1 cellular context compared by ENCODE assay signal in the genomic region with DNA sequence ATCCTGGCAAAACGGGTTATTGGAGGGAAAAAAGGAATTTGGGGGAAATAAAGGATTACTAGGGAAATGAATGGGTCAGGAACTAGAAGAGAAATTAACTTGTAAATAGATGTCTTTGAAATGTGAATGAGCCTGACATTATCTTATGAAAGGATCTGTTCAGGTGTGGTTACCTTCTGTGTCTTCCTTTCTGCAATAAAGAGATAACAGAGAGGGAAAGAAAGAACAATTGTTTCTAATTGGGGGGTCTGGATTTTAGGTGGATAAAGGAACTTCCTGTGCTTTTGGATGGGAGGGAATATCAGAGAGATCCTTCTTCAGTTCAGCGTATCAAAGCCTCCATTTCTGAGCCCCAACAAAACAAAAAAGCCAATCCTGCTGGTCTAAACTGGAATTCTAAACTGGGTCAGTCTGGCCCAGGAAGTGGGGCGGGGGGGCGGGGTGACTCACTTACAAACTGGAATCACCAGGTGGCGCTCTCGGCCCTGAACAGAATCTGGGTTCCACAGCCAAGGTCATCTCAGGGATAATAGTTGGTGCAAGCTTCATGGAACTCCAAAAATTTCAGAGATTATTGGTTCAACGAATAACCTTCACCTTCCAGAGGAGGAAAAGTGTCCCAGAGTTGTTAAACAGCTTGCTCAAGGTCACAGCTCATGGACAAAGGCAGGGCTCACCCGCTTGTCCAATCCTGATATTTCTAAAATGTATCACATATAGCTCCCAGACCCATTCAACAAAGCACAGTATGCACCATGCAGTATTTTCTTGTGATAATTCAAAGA.
TF ChIP-seq lines count a peak whose summit lies in the region.

No MANE protein-coding gene starts in this region.

TF ChIP-seq in K562, 482 proteins besides CTCF, POLR2A, EP300 and RAD21 (continues in another document):
- TF ChIP-seq RCOR1 (IDR thresholded peaks at IDR 0.05; ENCODE audit: borderline replicate concordance in 1 of 2, low read depth in 2 of 2, low read length in 2 of 2) (peak in 1 of 2 experiments; percentile 4; a peak in 1 of 4 replicates), KDM2B (CRISPR knock-in tag; IDR thresholded peaks at IDR 0.05) (no peak), MTA3 (IDR thresholded peaks at IDR 0.05; ENCODE audit: borderline replicate concordance) (no peak), FOSL1 (tag; conservative IDR thresholded peaks at IDR 0.05) (peak; percentile 75), ZNF778 (CRISPR knock-in tag; IDR thresholded peaks at IDR 0.05) (no peak), NFRKB (IDR thresholded peaks at IDR 0.05; ENCODE audit: low read depth) (peak; percentile 49; the same call in 1 of the 2 replicates), ZBED1 (IDR thresholded peaks at IDR 0.05) (no peak), MBD2 (IDR thresholded peaks at IDR 0.05; ENCODE audit: borderline replicate concordance, low read depth) (no peak), CHCHD3 (CRISPR knock-in tag; IDR thresholded peaks at IDR 0.05) (no peak), HDGF (IDR thresholded peaks at IDR 0.05) (0 out of 2 replicates have a peak, but pooled peaks have one; percentile 26), ZKSCAN8 (CRISPR knock-in tag; IDR thresholded peaks at IDR 0.05) (no peak), DACH1 (IDR thresholded peaks at IDR 0.05; ENCODE audit: partially characterized antibody) (no peak), ZNF699 (CRISPR knock-in tag; IDR thresholded peaks at IDR 0.05; ENCODE audit: insufficient replicate concordance) (no peak), BRD9 (IDR thresholded peaks at IDR 0.05; ENCODE audit: low read depth, partially characterized antibody) (peak; percentile 27), ZSCAN32 (CRISPR knock-in tag; IDR thresholded peaks at IDR 0.05) (no peak), HNRNPK (IDR thresholded peaks at IDR 0.05; ENCODE audit: low read depth, low read length, poor library complexity, severe bottlenecking) (no peak), SIN3B (IDR thresholded peaks at IDR 0.05; ENCODE audit: low read depth) (no peak), HDAC8 (tag; IDR thresholded peaks at IDR 0.05) (no peak), ZNF143 (CRISPR knock-in tag; IDR thresholded peaks at IDR 0.05) (no peak), ZNF232 (CRISPR knock-in tag; IDR thresholded peaks at IDR 0.05) (no peak), BHLHE40 (IDR thresholded peaks at IDR 0.05; ENCODE audit: low read length) (no peak), HDAC2 (IDR thresholded peaks at IDR 0.05) (no peak), ZNF551 (CRISPR knock-in tag; IDR thresholded peaks at IDR 0.05) (no peak), NCOA2 (IDR thresholded peaks at IDR 0.05; ENCODE audit: partially characterized antibody in 2 of 2) (peak in 1 of 2 experiments; percentile 16), YBX1 (IDR thresholded peaks at IDR 0.05) (no peak), TSC22D4 (tag; IDR thresholded peaks at IDR 0.05) (no peak), FOXP1 (CRISPR knock-in tag; IDR thresholded peaks at IDR 0.05) (no peak), ZNF121 (CRISPR knock-in tag; conservative IDR thresholded peaks at IDR 0.05) (no peak), ZNF717 (CRISPR knock-in tag; IDR thresholded peaks at IDR 0.05) (no peak), EWSR1 (IDR thresholded peaks at IDR 0.05; ENCODE audit: borderline replicate concordance, low read depth, partially characterized antibody) (no peak), ETV1 (tag; conservative IDR thresholded peaks at IDR 0.05; ENCODE audit: low read depth) (no peak)
- TF ChIP-seq, protein P1, sequence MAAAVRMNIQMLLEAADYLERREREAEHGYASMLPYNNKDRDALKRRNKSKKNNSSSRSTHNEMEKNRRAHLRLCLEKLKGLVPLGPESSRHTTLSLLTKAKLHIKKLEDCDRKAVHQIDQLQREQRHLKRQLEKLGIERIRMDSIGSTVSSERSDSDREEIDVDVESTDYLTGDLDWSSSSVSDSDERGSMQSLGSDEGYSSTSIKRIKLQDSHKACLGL (CRISPR knock-in tag; IDR thresholded peaks at IDR 0.05; ENCODE audit: borderline replicate concordance, poor library complexity, severe bottlenecking), result no peak
- TF ChIP-seq, protein P2, sequence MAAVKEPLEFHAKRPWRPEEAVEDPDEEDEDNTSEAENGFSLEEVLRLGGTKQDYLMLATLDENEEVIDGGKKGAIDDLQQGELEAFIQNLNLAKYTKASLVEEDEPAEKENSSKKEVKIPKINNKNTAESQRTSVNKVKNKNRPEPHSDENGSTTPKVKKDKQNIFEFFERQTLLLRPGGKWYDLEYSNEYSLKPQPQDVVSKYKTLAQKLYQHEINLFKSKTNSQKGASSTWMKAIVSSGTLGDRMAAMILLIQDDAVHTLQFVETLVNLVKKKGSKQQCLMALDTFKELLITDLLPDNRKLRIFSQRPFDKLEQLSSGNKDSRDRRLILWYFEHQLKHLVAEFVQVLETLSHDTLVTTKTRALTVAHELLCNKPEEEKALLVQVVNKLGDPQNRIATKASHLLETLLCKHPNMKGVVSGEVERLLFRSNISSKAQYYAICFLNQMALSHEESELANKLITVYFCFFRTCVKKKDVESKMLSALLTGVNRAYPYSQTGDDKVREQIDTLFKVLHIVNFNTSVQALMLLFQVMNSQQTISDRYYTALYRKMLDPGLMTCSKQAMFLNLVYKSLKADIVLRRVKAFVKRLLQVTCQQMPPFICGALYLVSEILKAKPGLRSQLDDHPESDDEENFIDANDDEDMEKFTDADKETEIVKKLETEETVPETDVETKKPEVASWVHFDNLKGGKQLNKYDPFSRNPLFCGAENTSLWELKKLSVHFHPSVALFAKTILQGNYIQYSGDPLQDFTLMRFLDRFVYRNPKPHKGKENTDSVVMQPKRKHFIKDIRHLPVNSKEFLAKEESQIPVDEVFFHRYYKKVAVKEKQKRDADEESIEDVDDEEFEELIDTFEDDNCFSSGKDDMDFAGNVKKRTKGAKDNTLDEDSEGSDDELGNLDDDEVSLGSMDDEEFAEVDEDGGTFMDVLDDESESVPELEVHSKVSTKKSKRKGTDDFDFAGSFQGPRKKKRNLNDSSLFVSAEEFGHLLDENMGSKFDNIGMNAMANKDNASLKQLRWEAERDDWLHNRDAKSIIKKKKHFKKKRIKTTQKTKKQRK (IDR thresholded peaks at IDR 0.05; ENCODE audit: borderline replicate concordance, low read depth, low read length), result no peak
- TF ChIP-seq, protein P3, sequence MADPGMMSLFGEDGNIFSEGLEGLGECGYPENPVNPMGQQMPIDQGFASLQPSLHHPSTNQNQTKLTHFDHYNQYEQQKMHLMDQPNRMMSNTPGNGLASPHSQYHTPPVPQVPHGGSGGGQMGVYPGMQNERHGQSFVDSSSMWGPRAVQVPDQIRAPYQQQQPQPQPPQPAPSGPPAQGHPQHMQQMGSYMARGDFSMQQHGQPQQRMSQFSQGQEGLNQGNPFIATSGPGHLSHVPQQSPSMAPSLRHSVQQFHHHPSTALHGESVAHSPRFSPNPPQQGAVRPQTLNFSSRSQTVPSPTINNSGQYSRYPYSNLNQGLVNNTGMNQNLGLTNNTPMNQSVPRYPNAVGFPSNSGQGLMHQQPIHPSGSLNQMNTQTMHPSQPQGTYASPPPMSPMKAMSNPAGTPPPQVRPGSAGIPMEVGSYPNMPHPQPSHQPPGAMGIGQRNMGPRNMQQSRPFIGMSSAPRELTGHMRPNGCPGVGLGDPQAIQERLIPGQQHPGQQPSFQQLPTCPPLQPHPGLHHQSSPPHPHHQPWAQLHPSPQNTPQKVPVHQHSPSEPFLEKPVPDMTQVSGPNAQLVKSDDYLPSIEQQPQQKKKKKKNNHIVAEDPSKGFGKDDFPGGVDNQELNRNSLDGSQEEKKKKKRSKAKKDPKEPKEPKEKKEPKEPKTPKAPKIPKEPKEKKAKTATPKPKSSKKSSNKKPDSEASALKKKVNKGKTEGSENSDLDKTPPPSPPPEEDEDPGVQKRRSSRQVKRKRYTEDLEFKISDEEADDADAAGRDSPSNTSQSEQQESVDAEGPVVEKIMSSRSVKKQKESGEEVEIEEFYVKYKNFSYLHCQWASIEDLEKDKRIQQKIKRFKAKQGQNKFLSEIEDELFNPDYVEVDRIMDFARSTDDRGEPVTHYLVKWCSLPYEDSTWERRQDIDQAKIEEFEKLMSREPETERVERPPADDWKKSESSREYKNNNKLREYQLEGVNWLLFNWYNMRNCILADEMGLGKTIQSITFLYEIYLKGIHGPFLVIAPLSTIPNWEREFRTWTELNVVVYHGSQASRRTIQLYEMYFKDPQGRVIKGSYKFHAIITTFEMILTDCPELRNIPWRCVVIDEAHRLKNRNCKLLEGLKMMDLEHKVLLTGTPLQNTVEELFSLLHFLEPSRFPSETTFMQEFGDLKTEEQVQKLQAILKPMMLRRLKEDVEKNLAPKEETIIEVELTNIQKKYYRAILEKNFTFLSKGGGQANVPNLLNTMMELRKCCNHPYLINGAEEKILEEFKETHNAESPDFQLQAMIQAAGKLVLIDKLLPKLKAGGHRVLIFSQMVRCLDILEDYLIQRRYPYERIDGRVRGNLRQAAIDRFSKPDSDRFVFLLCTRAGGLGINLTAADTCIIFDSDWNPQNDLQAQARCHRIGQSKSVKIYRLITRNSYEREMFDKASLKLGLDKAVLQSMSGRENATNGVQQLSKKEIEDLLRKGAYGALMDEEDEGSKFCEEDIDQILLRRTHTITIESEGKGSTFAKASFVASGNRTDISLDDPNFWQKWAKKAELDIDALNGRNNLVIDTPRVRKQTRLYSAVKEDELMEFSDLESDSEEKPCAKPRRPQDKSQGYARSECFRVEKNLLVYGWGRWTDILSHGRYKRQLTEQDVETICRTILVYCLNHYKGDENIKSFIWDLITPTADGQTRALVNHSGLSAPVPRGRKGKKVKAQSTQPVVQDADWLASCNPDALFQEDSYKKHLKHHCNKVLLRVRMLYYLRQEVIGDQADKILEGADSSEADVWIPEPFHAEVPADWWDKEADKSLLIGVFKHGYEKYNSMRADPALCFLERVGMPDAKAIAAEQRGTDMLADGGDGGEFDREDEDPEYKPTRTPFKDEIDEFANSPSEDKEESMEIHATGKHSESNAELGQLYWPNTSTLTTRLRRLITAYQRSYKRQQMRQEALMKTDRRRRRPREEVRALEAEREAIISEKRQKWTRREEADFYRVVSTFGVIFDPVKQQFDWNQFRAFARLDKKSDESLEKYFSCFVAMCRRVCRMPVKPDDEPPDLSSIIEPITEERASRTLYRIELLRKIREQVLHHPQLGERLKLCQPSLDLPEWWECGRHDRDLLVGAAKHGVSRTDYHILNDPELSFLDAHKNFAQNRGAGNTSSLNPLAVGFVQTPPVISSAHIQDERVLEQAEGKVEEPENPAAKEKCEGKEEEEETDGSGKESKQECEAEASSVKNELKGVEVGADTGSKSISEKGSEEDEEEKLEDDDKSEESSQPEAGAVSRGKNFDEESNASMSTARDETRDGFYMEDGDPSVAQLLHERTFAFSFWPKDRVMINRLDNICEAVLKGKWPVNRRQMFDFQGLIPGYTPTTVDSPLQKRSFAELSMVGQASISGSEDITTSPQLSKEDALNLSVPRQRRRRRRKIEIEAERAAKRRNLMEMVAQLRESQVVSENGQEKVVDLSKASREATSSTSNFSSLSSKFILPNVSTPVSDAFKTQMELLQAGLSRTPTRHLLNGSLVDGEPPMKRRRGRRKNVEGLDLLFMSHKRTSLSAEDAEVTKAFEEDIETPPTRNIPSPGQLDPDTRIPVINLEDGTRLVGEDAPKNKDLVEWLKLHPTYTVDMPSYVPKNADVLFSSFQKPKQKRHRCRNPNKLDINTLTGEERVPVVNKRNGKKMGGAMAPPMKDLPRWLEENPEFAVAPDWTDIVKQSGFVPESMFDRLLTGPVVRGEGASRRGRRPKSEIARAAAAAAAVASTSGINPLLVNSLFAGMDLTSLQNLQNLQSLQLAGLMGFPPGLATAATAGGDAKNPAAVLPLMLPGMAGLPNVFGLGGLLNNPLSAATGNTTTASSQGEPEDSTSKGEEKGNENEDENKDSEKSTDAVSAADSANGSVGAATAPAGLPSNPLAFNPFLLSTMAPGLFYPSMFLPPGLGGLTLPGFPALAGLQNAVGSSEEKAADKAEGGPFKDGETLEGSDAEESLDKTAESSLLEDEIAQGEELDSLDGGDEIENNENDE (IDR thresholded peaks at IDR 0.05; ENCODE audit: low read depth, low read length), result no peak
- TF ChIP-seq, protein P4, sequence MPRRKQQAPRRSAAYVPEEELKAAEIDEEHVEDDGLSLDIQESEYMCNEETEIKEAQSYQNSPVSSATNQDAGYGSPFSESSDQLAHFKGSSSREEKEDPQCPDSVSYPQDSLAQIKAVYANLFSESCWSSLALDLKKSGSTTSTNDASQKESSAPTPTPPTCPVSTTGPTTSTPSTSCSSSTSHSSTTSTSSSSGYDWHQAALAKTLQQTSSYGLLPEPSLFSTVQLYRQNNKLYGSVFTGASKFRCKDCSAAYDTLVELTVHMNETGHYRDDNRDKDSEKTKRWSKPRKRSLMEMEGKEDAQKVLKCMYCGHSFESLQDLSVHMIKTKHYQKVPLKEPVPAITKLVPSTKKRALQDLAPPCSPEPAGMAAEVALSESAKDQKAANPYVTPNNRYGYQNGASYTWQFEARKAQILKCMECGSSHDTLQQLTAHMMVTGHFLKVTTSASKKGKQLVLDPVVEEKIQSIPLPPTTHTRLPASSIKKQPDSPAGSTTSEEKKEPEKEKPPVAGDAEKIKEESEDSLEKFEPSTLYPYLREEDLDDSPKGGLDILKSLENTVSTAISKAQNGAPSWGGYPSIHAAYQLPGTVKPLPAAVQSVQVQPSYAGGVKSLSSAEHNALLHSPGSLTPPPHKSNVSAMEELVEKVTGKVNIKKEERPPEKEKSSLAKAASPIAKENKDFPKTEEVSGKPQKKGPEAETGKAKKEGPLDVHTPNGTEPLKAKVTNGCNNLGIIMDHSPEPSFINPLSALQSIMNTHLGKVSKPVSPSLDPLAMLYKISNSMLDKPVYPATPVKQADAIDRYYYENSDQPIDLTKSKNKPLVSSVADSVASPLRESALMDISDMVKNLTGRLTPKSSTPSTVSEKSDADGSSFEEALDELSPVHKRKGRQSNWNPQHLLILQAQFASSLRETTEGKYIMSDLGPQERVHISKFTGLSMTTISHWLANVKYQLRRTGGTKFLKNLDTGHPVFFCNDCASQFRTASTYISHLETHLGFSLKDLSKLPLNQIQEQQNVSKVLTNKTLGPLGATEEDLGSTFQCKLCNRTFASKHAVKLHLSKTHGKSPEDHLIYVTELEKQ (CRISPR knock-in tag; IDR thresholded peaks at IDR 0.05), result no peak
- TF ChIP-seq, protein P5, sequence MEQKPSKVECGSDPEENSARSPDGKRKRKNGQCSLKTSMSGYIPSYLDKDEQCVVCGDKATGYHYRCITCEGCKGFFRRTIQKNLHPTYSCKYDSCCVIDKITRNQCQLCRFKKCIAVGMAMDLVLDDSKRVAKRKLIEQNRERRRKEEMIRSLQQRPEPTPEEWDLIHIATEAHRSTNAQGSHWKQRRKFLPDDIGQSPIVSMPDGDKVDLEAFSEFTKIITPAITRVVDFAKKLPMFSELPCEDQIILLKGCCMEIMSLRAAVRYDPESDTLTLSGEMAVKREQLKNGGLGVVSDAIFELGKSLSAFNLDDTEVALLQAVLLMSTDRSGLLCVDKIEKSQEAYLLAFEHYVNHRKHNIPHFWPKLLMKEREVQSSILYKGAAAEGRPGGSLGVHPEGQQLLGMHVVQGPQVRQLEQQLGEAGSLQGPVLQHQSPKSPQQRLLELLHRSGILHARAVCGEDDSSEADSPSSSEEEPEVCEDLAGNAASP (IDR thresholded peaks at IDR 0.05), result no peak
- TF ChIP-seq, protein P6, sequence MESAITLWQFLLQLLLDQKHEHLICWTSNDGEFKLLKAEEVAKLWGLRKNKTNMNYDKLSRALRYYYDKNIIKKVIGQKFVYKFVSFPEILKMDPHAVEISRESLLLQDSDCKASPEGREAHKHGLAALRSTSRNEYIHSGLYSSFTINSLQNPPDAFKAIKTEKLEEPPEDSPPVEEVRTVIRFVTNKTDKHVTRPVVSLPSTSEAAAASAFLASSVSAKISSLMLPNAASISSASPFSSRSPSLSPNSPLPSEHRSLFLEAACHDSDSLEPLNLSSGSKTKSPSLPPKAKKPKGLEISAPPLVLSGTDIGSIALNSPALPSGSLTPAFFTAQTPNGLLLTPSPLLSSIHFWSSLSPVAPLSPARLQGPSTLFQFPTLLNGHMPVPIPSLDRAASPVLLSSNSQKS (CRISPR knock-in tag; IDR thresholded peaks at IDR 0.05), result no peak
